ENCODE assay signal across 23 cellular contexts in the genomic region with DNA sequence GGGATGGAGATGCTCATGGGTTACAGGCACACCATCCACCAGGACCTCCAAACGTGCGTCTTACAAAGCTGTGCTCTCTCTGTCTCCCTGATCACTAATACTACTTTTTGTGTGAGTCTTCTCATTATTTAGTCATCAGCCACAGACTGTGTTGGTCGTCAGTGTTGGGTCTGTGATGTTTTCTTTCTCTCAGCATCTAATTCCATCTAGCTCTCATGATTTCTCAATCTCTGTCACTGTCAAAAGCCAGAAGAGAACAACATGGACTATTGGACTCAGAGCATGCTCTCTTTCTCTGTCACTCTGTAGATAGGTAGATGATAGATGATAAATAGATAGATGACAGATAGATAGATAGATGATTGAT. TPM values are rescaled to one million over a fixed set of nuclear protein-coding genes. Genes with fewer than 3 reads are reported as not detected.
DNase-seq lines count a peak whose midpoint lies in the region; ATAC-seq, FAIRE-seq and TF ChIP-seq lines count a peak whose summit lies in the region.
"Had no signal": no experiment of that assay in that cellular context is flagged by ENCODE, and none has a peak within 500 bp of the region (broad histone marks: within the 10 kb centered on the region; RNA-seq: fewer than 3 reads in every experiment).

No MANE protein-coding gene starts in this region.

- H3K4me3 ChIP-seq in A549: no peak overlapping the region
- H3K4me3 ChIP-seq: esophagus squamous epithelium, psoas muscle, skin epidermis, suprapubic skin had no signal

- DNase-seq in A549 (ENCODE audit: low read depth in 1 of 2, low spot score in 1 of 2) (no peak), HFFc6 (no peak), iris pigment epithelial cell (ENCODE audit: low read depth) (peak; percentile 47), NCI-H446 treated with DMSO at 0.1 percent for 48 hours (lab: John Stamatoyannopoulos, UW) (no peak), progenitor cell of endocrine pancreas (ENCODE audit: low spot score, unreplicated experiment) (no peak), GM19238 (ENCODE audit: insufficient read length, low spot score) (no peak)
- DNase-seq: activated CD4-positive, alpha-beta T cell treated with anti-CD3 and anti-CD28 coated beads, Interleukin-2, amount 50 U/mL, for 48 hours; activated gamma-delta T cell; activated T-cell treated with anti-CD3 and anti-CD28 coated beads for 4 hours; BE2C; endodermal cell; esophagus squamous epithelium; GDM1; NCI-H2029; NCI-H774; psoas muscle; stimulated activated CD4-positive, alpha-beta T cell treated with anti-CD3 and anti-CD28 coated beads, Interleukin-1b, Interleukin-23, amount 100 ng/mL, for 48 hours had no signal

- no peak for TF ChIP-seq EP300 in A549 (IDR thresholded peaks at IDR 0.05)

- peaks cover 29% of the 10 kb centered on the region for H3K4me1 ChIP-seq in A549
- H3K4me1 ChIP-seq: esophagus squamous epithelium, psoas muscle, suprapubic skin had no signal

- ATAC-seq in A549 (no peak), HG03432 (IDR thresholded peaks at IDR 0.05; ENCODE audit: unreplicated experiment) (no peak)
- ATAC-seq: psoas muscle, Right ventricle myocardium inferior had no signal

- CTCF ChIA-PET in A549 (lab: Yijun Ruan, JAX): interaction anchor here (0.8 to 4.0 kb wide), 13 partner anchors 31 to 576 kb away, joined by 3 to 34 read pairs (median 4); no protein-coding TSS in a partner anchor

- H3K4me3 Mint-ChIP-seq in HFFc6: peak overlapping the region; percentile 39
- H3K4me3 Mint-ChIP-seq in brain: peak overlapping the region in 1 of 5 experiments; percentile 16
- H3K4me3 Mint-ChIP-seq in progenitor cell of endocrine pancreas (ENCODE audit: low read depth): no peak overlapping the region
- H3K4me3 Mint-ChIP-seq: endodermal cell had no signal

- H3K36me3 Mint-ChIP-seq in HFFc6 (ENCODE audit: low read depth): no peaks in the 10 kb centered on the region
- H3K36me3 Mint-ChIP-seq in brain: no peaks in the 10 kb centered on the region
- no peaks in the 10 kb centered on the region for H3K36me3 Mint-ChIP-seq in progenitor cell of endocrine pancreas (ENCODE audit: insufficient read depth)

- H3K27me3 Mint-ChIP-seq in HFFc6 (ENCODE audit: insufficient read depth): peaks cover 2% of the 10 kb centered on the region; the same call in 1 of the 2 replicates
- H3K27me3 Mint-ChIP-seq in brain: no peaks in the 10 kb centered on the region
- H3K27me3 Mint-ChIP-seq in progenitor cell of endocrine pancreas: peaks cover 12% of the 10 kb centered on the region

- peak overlapping the region; percentile 34 for H3K4me2 ChIP-seq in A549

- H3K9me3 Mint-ChIP-seq in HFFc6: no peaks in the 10 kb centered on the region
- H3K9me3 Mint-ChIP-seq in brain: peaks cover 0 to 3% (median 0%) of the 10 kb centered on the region in 5 experiments
- H3K9me3 Mint-ChIP-seq in progenitor cell of endocrine pancreas (ENCODE audit: low read depth): no peaks in the 10 kb centered on the region
- H3K9me3 Mint-ChIP-seq: endodermal cell had no signal

- no peak for FAIRE-seq in A549 (lab: Jason Lieb, UNC)
- FAIRE-seq: islet of Langerhans had no signal

- no peaks in the 10 kb centered on the region for H3K9me3 ChIP-seq in A549
- H3K9me3 ChIP-seq: BE2C, esophagus squamous epithelium, psoas muscle, suprapubic skin had no signal

- no peak for TF ChIP-seq POLR2A in A549 (IDR thresholded peaks at IDR 0.05; ENCODE audit: low read length)

- peak overlapping the region; percentile 22 to 74; a peak in 5 of 6 replicates for H3K27ac ChIP-seq in A549
- H3K27ac ChIP-seq: esophagus squamous epithelium, psoas muscle, skin epidermis, suprapubic skin had no signal

- TF ChIP-seq CTCF in A549 (IDR thresholded peaks at IDR 0.05): no peak
- TF ChIP-seq CTCF in HFFc6 (IDR thresholded peaks at IDR 0.05): no peak
- TF ChIP-seq CTCF in brain (conservative IDR thresholded peaks at IDR 0.05): no peak
- no peak for TF ChIP-seq CTCF in progenitor cell of endocrine pancreas (IDR thresholded peaks at IDR 0.05; ENCODE audit: unreplicated experiment)

- POLR2A ChIA-PET in A549 (lab: Yijun Ruan, JAX): no interaction called here

- WGBS in A549 (ENCODE audit: missing lambda C conversion rate): 37% methylated on average over 3 of the region's 3 CpGs

- H3K27ac Mint-ChIP-seq in HFFc6 (no peak overlapping the region), brain (peak overlapping the region in 4 of 5 experiments; percentile 32 to 58 (median 44)), progenitor cell of endocrine pancreas (no peak overlapping the region)
- H3K27ac Mint-ChIP-seq: endodermal cell had no signal

- TF ChIP-seq RAD21 in A549 (conservative IDR thresholded peaks at IDR 0.05 in 1 of 2, IDR thresholded peaks at IDR 0.05 in 1 of 2): no peak

- peaks cover 15% of the 10 kb centered on the region for H3K4me1 Mint-ChIP-seq in HFFc6 (ENCODE audit: low read depth)
- H3K4me1 Mint-ChIP-seq in brain: peaks cover 24% of the 10 kb centered on the region
- peaks cover 9% of the 10 kb centered on the region for H3K4me1 Mint-ChIP-seq in progenitor cell of endocrine pancreas (ENCODE audit: low read depth)

TF ChIP-seq in A549, 52 proteins besides CTCF, POLR2A, EP300 and RAD21:
- TF ChIP-seq JUNB (IDR thresholded peaks at IDR 0.05) (no peak), FOSB (CRISPR knock-in tag; IDR thresholded peaks at IDR 0.05) (no peak), HOXB5 (CRISPR knock-in tag; IDR thresholded peaks at IDR 0.05) (no peak), MAFK (IDR thresholded peaks at IDR 0.05; ENCODE audit: partially characterized antibody) (no peak), ZSCAN20 (CRISPR knock-in tag; IDR thresholded peaks at IDR 0.05) (no peak), KDM1A (IDR thresholded peaks at IDR 0.05; ENCODE audit: low read depth) (no peak), FOXS1 (CRISPR knock-in tag; IDR thresholded peaks at IDR 0.05) (no peak), ZC3H11A (IDR thresholded peaks at IDR 0.05) (no peak), HOXA7 (CRISPR knock-in tag; IDR thresholded peaks at IDR 0.05) (no peak), ZNF302 (CRISPR knock-in tag; IDR thresholded peaks at IDR 0.05) (no peak), NFE2L2 (conservative IDR thresholded peaks at IDR 0.05; ENCODE audit: low read length) (no peak)
- TF ChIP-seq, protein P1, sequence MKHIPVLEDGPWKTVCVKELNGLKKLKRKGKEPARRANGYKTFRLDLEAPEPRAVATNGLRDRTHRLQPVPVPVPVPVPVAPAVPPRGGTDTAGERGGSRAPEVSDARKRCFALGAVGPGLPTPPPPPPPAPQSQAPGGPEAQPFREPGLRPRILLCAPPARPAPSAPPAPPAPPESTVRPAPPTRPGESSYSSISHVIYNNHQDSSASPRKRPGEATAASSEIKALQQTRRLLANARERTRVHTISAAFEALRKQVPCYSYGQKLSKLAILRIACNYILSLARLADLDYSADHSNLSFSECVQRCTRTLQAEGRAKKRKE (CRISPR knock-in tag; IDR thresholded peaks at IDR 0.05; ENCODE audit: low read depth): no peak
- TF ChIP-seq, protein P2, sequence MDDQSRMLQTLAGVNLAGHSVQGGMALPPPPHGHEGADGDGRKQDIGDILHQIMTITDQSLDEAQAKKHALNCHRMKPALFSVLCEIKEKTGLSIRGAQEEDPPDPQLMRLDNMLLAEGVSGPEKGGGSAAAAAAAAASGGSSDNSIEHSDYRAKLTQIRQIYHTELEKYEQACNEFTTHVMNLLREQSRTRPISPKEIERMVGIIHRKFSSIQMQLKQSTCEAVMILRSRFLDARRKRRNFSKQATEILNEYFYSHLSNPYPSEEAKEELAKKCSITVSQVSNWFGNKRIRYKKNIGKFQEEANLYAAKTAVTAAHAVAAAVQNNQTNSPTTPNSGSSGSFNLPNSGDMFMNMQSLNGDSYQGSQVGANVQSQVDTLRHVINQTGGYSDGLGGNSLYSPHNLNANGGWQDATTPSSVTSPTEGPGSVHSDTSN (IDR thresholded peaks at IDR 0.05): no peak
TF ChIP-seq in A549: peak in this region for 0.

RNA-seq across cellular contexts. Expression of a gene that starts 6.0 kb away (rescaled TPM):
- polyA plus RNA-seq in A549 (2011; rRNA removed) (64.5 and 70.4 TPM in 2 replicates), A549 (2017; fragmentation: RNase III; extraction: RNeasy Plus Mini Kit Qiagen cat#74134 plus additional on column Dnase treatment) (48.4 to 70.9 TPM (median 67.9 TPM) in 3 replicates), brain (ENCODE audit: insufficient read depth, low read depth, low replicate concordance) (72.1 TPM)
- 27.9 and 31.3 TPM in 2 replicates for polyA plus RNA-seq in A549 (2012; cell fraction: cytosol; rRNA removed)
- 20.0 and 21.9 TPM in 2 replicates for polyA plus RNA-seq in A549 (2012; cell fraction: nucleus; rRNA removed)
- 34.9 and 39.7 TPM in 2 replicates for polyA minus RNA-seq in A549 (2011; rRNA and poly(A)+ RNA removed)
- 1 to 10 TPM; 3.6 to 6.5 (median 6.0) TPM for total RNA-seq in HFFc6 (2021; fragmentation: NEBNext Ultra II Directional; extraction: Animal tissue kit (Norgen Biotek cat#: 25700))
- total RNA-seq in progenitor cell of endocrine pancreas: 39.9 and 41.8 TPM in 2 replicates

Comparison
In these comparisons a context has a peak if more than half of its experiments do, and no peak if none do; other contexts are left out.
1. H3K27ac Mint-ChIP-seq: peak in brain (4 of 5); none in HFFc6 (single experiment) and progenitor cell of endocrine pancreas (single experiment).